9 cellular contexts compared by ENCODE assay signal in the genomic region with DNA sequence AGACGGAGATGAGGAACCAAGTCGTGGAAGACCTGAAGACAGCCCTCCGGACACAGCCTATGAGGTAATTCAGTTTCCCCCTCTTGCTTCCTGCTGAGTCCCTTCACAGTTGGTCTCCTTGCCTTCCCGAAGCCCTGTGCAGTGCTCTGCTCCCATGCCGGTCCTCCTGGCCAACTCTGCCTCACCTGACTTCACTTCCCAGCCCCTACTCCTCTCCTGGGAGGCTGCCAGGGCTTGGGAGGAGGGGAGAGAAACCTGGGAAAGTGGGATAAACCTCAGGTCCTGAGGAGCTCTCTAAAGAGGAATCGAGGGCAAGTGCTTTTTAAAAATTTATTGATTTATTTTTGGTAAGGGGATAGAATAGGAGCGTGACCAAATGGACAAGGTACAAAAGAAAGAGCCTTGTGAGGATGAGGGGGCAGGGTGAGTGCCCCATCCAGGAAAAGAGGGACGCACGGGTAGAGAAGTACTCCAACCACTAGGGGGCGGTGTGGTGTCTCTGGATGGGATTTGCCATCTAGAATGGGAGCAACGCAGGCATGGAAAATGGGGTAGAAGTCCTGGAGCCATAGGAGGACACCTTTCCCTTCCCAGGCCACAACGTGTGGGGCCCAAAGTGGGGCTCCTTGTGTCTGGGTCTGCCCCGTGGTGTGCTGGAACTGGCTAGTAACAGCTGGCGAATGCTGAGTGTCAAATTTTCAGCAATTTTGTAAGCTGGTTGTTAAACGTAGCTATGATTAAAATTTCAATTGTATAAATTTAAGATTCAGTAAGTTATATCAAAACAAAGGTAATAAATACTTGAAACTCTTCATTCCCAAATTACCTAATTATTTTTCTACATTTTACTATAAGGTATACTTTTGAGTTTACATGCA.
DNase-seq lines count a peak whose midpoint lies in the region; ATAC-seq, FAIRE-seq and TF ChIP-seq lines count a peak whose summit lies in the region.
"Had no signal": no experiment of that assay in that cellular context is flagged by ENCODE, and none has a peak within 500 bp of the region (broad histone marks: within the 10 kb centered on the region; RNA-seq: fewer than 3 reads in every experiment).

No MANE protein-coding gene starts in this region.

- TF ChIP-seq CTCF in astrocyte (IDR thresholded peaks at IDR 0.05; ENCODE audit: insufficient read depth, low read depth, low read length) = peak; percentile 54

- H3K79me2 ChIP-seq in astrocyte (ENCODE audit: insufficient read depth, low read length) = no peaks in the 10 kb centered on the region

- peaks cover 48% of the 10 kb centered on the region for H3K36me3 Mint-ChIP-seq in astrocyte (ENCODE audit: low read depth, unreplicated experiment)

- ATAC-seq in HG03565 (IDR thresholded peaks at IDR 0.05; ENCODE audit: unreplicated experiment) (no peak), HG02884 (IDR thresholded peaks at IDR 0.05; ENCODE audit: unreplicated experiment) (no peak)

- H3K4me3 ChIP-seq in astrocyte (ENCODE audit: insufficient read depth, low read depth, low read length) = no peak overlapping the region
- H3K4me3 ChIP-seq: SK-N-MC had no signal

- no peaks in the 10 kb centered on the region for H3K27me3 Mint-ChIP-seq in astrocyte (ENCODE audit: low read depth, unreplicated experiment)

- H3K4me3 Mint-ChIP-seq in astrocyte (ENCODE audit: unreplicated experiment) = no peak overlapping the region

- no peaks in the 10 kb centered on the region for H3K4me1 Mint-ChIP-seq in astrocyte (ENCODE audit: low read depth, unreplicated experiment)

- H3K9me3 Mint-ChIP-seq in astrocyte (ENCODE audit: unreplicated experiment) = no peaks in the 10 kb centered on the region

- no peaks in the 10 kb centered on the region for H3K27me3 ChIP-seq in astrocyte (ENCODE audit: insufficient read depth, low read length)

- no peaks in the 10 kb centered on the region for H3K36me3 ChIP-seq in astrocyte (ENCODE audit: insufficient read depth, low read length)

- DNase-seq in CMK (ENCODE audit: low read depth) (peak; percentile 25), HS-27A (ENCODE audit: low read depth) (peak; percentile 59), SKM-1 treated with dmso at 0.1 percent for 144 hours (lab: John Stamatoyannopoulos, UW; ENCODE audit: unreplicated experiment) (peak; percentile 60), astrocyte (ENCODE audit: low read depth) (no peak), iPS-NIHi11 (ENCODE audit: low spot score) (peak; percentile 90)
- peak; percentile 78 for DNase-seq in stimulated activated CD4-positive, alpha-beta T cell treated with anti-CD3 and anti-CD28 coated beads, Interleukin-15, amount 100 ng/mL, for 24 hours

- H3K9me3 ChIP-seq in astrocyte (ENCODE audit: insufficient read depth, low read depth, low read length) = no peaks in the 10 kb centered on the region

- FAIRE-seq in astrocyte (lab: Jason Lieb, UNC) = no peak

- no peaks in the 10 kb centered on the region for H4K20me1 ChIP-seq in astrocyte (ENCODE audit: insufficient read depth, low read length)

- no peak overlapping the region for H3K27ac ChIP-seq in astrocyte (ENCODE audit: low read depth, low read length)
- H3K27ac ChIP-seq: SK-N-MC had no signal

- H3K9ac ChIP-seq in astrocyte (ENCODE audit: low read length) = no peak overlapping the region

- H3K4me2 ChIP-seq in astrocyte (ENCODE audit: low read length) = no peak overlapping the region

- H3K4me1 ChIP-seq in astrocyte (ENCODE audit: insufficient read depth, low read length) = no peaks in the 10 kb centered on the region

- no peak overlapping the region for H2AFZ ChIP-seq in astrocyte (ENCODE audit: low read depth, low read length)

- H3K27ac Mint-ChIP-seq in astrocyte (ENCODE audit: unreplicated experiment) = no peak overlapping the region
